1 cellular context compared by ENCODE assay signal in the genomic region with DNA sequence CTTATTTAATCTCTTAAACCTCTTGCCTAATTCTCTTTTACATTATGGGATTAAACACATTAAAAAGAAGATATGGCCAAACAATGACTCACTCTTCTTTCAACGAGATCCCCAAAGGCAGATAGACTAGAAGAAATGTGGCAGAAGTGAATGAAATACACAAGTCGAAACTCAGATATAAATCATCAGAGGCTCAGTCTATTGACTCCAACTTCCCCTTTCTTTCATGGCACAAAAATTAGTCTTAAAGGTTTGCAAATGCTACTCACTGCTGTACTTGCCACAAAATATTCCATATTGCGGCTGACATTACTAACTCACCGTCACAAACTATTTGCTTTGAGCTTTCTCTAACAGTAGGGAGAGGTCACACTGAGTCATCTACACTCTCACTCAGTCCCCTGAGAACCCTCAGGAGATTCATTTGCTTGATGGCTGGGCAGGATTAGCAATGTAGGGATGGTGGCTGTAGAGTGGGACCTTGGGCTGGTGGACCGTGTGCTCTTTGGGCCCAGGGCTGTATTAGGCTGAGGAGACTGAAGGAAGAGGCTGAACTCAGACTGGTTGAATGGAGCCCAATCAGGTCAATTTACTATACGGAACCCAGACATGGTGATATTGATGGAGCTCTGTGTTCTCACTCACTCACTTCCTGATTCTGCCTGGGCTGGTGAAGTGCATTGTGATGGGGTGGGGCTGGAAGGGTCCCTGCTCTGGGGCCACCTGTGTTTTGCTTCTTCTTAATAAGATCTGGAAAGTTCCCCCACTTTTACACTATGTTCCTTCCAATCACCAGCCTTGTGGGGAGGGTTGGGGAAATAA.
TF ChIP-seq lines count a peak whose summit lies in the region.

No MANE protein-coding gene starts in this region.

TF ChIP-seq in GM12878, 131 proteins besides CTCF, POLR2A, EP300 and RAD21 (continued from another document and continues in another):
- TF ChIP-seq, protein P1, sequence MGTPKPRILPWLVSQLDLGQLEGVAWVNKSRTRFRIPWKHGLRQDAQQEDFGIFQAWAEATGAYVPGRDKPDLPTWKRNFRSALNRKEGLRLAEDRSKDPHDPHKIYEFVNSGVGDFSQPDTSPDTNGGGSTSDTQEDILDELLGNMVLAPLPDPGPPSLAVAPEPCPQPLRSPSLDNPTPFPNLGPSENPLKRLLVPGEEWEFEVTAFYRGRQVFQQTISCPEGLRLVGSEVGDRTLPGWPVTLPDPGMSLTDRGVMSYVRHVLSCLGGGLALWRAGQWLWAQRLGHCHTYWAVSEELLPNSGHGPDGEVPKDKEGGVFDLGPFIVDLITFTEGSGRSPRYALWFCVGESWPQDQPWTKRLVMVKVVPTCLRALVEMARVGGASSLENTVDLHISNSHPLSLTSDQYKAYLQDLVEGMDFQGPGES (IDR thresholded peaks at IDR 0.05), result no peak
- TF ChIP-seq RUNX3 (IDR thresholded peaks at IDR 0.05; ENCODE audit: low read length) (peak; percentile 75), GATAD2B (conservative IDR thresholded peaks at IDR 0.05; ENCODE audit: low read depth) (0 out of 2 replicates have a peak, but pooled peaks have one; percentile 24), CREM (IDR thresholded peaks at IDR 0.05; ENCODE audit: low read depth) (peak; percentile 54), MEF2B (IDR thresholded peaks at IDR 0.05; ENCODE audit: partially characterized antibody, poor library complexity, severe bottlenecking) (peak; percentile 77), NR2C1 (IDR thresholded peaks at IDR 0.05) (no peak), TCF7 (IDR thresholded peaks at IDR 0.05; ENCODE audit: borderline replicate concordance) (0 out of 2 replicates have a peak, but pooled peaks have one; percentile 21), ASH2L (IDR thresholded peaks at IDR 0.05; ENCODE audit: borderline replicate concordance, low read depth) (no peak), SP1 (IDR thresholded peaks at IDR 0.05; ENCODE audit: low read depth, low read length) (no peak), SREBF2 (IDR thresholded peaks at IDR 0.05; ENCODE audit: low read length) (no peak), STAT1 (conservative IDR thresholded peaks at IDR 0.05) (no peak), SUPT20H (IDR thresholded peaks at IDR 0.05; ENCODE audit: borderline replicate concordance, control insufficient read depth, low read depth, low read length) (no peak), BHLHE40 (IDR thresholded peaks at IDR 0.05; ENCODE audit: borderline replicate concordance in 1 of 2, low read depth in 2 of 2, low read length in 1 of 2) (peak in 1 of 2 experiments; percentile 44; a peak in 1 of 4 replicates), SRF (IDR thresholded peaks at IDR 0.05; ENCODE audit: low read depth in 2 of 2, low read length in 2 of 2) (no peak), RELA (IDR thresholded peaks at IDR 0.05; ENCODE audit: borderline replicate concordance, partially characterized antibody) (no peak), BCL11A (IDR thresholded peaks at IDR 0.05; ENCODE audit: low read depth, low read length) (no peak), CREB1 (IDR thresholded peaks at IDR 0.05; ENCODE audit: low read depth) (0 out of 2 replicates have a peak, but pooled peaks have one; percentile 56), FOXM1 (IDR thresholded peaks at IDR 0.05; ENCODE audit: low read depth, low read length) (no peak; the same call in 1 of the 2 replicates), POU2F2 (IDR thresholded peaks at IDR 0.05; ENCODE audit: borderline replicate concordance, low read depth, low read length) (0 out of 3 replicates have a peak, but pooled peaks have one; percentile 35), CBFB (IDR thresholded peaks at IDR 0.05; ENCODE audit: low read depth) (0 out of 2 replicates have a peak, but pooled peaks have one; percentile 17), RFX5 (IDR thresholded peaks at IDR 0.05; ENCODE audit: low read depth, low read length) (no peak), PAX8 (IDR thresholded peaks at IDR 0.05) (no peak), LARP7 (IDR thresholded peaks at IDR 0.05) (no peak)
- TF ChIP-seq, protein P2, sequence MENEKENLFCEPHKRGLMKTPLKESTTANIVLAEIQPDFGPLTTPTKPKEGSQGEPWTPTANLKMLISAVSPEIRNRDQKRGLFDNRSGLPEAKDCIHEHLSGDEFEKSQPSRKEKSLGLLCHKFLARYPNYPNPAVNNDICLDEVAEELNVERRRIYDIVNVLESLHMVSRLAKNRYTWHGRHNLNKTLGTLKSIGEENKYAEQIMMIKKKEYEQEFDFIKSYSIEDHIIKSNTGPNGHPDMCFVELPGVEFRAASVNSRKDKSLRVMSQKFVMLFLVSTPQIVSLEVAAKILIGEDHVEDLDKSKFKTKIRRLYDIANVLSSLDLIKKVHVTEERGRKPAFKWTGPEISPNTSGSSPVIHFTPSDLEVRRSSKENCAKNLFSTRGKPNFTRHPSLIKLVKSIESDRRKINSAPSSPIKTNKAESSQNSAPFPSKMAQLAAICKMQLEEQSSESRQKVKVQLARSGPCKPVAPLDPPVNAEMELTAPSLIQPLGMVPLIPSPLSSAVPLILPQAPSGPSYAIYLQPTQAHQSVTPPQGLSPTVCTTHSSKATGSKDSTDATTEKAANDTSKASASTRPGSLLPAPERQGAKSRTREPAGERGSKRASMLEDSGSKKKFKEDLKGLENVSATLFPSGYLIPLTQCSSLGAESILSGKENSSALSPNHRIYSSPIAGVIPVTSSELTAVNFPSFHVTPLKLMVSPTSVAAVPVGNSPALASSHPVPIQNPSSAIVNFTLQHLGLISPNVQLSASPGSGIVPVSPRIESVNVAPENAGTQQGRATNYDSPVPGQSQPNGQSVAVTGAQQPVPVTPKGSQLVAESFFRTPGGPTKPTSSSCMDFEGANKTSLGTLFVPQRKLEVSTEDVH (IDR thresholded peaks at IDR 0.05; ENCODE audit: low read depth, partially characterized antibody), result no peak
- TF ChIP-seq, protein P3, sequence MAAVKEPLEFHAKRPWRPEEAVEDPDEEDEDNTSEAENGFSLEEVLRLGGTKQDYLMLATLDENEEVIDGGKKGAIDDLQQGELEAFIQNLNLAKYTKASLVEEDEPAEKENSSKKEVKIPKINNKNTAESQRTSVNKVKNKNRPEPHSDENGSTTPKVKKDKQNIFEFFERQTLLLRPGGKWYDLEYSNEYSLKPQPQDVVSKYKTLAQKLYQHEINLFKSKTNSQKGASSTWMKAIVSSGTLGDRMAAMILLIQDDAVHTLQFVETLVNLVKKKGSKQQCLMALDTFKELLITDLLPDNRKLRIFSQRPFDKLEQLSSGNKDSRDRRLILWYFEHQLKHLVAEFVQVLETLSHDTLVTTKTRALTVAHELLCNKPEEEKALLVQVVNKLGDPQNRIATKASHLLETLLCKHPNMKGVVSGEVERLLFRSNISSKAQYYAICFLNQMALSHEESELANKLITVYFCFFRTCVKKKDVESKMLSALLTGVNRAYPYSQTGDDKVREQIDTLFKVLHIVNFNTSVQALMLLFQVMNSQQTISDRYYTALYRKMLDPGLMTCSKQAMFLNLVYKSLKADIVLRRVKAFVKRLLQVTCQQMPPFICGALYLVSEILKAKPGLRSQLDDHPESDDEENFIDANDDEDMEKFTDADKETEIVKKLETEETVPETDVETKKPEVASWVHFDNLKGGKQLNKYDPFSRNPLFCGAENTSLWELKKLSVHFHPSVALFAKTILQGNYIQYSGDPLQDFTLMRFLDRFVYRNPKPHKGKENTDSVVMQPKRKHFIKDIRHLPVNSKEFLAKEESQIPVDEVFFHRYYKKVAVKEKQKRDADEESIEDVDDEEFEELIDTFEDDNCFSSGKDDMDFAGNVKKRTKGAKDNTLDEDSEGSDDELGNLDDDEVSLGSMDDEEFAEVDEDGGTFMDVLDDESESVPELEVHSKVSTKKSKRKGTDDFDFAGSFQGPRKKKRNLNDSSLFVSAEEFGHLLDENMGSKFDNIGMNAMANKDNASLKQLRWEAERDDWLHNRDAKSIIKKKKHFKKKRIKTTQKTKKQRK (IDR thresholded peaks at IDR 0.05; ENCODE audit: low read depth, low read length), result no peak
- TF ChIP-seq, protein P4, sequence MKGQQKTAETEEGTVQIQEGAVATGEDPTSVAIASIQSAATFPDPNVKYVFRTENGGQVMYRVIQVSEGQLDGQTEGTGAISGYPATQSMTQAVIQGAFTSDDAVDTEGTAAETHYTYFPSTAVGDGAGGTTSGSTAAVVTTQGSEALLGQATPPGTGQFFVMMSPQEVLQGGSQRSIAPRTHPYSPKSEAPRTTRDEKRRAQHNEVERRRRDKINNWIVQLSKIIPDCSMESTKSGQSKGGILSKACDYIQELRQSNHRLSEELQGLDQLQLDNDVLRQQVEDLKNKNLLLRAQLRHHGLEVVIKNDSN (IDR thresholded peaks at IDR 0.05; ENCODE audit: borderline replicate concordance, extremely low read length, insufficient read depth, low read depth, low read length), result no peak
- TF ChIP-seq, protein P5, sequence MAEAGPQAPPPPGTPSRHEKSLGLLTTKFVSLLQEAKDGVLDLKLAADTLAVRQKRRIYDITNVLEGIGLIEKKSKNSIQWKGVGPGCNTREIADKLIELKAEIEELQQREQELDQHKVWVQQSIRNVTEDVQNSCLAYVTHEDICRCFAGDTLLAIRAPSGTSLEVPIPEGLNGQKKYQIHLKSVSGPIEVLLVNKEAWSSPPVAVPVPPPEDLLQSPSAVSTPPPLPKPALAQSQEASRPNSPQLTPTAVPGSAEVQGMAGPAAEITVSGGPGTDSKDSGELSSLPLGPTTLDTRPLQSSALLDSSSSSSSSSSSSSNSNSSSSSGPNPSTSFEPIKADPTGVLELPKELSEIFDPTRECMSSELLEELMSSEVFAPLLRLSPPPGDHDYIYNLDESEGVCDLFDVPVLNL (IDR thresholded peaks at IDR 0.05; ENCODE audit: low read depth, low read length), result no peak
- TF ChIP-seq, protein P6, sequence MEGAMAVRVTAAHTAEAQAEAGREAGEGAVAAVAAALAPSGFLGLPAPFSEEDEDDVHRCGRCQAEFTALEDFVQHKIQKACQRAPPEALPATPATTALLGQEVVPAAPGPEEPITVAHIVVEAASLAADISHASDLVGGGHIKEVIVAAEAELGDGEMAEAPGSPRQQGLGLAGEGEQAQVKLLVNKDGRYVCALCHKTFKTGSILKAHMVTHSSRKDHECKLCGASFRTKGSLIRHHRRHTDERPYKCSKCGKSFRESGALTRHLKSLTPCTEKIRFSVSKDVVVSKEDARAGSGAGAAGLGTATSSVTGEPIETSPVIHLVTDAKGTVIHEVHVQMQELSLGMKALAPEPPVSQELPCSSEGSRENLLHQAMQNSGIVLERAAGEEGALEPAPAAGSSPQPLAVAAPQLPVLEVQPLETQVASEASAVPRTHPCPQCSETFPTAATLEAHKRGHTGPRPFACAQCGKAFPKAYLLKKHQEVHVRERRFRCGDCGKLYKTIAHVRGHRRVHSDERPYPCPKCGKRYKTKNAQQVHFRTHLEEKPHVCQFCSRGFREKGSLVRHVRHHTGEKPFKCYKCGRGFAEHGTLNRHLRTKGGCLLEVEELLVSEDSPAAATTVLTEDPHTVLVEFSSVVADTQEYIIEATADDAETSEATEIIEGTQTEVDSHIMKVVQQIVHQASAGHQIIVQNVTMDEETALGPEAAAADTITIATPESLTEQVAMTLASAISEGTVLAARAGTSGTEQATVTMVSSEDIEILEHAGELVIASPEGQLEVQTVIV (IDR thresholded peaks at IDR 0.05; ENCODE audit: borderline replicate concordance, partially characterized antibody), result no peak
- TF ChIP-seq, protein P7, sequence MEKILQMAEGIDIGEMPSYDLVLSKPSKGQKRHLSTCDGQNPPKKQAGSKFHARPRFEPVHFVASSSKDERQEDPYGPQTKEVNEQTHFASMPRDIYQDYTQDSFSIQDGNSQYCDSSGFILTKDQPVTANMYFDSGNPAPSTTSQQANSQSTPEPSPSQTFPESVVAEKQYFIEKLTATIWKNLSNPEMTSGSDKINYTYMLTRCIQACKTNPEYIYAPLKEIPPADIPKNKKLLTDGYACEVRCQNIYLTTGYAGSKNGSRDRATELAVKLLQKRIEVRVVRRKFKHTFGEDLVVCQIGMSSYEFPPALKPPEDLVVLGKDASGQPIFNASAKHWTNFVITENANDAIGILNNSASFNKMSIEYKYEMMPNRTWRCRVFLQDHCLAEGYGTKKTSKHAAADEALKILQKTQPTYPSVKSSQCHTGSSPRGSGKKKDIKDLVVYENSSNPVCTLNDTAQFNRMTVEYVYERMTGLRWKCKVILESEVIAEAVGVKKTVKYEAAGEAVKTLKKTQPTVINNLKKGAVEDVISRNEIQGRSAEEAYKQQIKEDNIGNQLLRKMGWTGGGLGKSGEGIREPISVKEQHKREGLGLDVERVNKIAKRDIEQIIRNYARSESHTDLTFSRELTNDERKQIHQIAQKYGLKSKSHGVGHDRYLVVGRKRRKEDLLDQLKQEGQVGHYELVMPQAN (conservative IDR thresholded peaks at IDR 0.05), result no peak
- TF ChIP-seq, protein P8, sequence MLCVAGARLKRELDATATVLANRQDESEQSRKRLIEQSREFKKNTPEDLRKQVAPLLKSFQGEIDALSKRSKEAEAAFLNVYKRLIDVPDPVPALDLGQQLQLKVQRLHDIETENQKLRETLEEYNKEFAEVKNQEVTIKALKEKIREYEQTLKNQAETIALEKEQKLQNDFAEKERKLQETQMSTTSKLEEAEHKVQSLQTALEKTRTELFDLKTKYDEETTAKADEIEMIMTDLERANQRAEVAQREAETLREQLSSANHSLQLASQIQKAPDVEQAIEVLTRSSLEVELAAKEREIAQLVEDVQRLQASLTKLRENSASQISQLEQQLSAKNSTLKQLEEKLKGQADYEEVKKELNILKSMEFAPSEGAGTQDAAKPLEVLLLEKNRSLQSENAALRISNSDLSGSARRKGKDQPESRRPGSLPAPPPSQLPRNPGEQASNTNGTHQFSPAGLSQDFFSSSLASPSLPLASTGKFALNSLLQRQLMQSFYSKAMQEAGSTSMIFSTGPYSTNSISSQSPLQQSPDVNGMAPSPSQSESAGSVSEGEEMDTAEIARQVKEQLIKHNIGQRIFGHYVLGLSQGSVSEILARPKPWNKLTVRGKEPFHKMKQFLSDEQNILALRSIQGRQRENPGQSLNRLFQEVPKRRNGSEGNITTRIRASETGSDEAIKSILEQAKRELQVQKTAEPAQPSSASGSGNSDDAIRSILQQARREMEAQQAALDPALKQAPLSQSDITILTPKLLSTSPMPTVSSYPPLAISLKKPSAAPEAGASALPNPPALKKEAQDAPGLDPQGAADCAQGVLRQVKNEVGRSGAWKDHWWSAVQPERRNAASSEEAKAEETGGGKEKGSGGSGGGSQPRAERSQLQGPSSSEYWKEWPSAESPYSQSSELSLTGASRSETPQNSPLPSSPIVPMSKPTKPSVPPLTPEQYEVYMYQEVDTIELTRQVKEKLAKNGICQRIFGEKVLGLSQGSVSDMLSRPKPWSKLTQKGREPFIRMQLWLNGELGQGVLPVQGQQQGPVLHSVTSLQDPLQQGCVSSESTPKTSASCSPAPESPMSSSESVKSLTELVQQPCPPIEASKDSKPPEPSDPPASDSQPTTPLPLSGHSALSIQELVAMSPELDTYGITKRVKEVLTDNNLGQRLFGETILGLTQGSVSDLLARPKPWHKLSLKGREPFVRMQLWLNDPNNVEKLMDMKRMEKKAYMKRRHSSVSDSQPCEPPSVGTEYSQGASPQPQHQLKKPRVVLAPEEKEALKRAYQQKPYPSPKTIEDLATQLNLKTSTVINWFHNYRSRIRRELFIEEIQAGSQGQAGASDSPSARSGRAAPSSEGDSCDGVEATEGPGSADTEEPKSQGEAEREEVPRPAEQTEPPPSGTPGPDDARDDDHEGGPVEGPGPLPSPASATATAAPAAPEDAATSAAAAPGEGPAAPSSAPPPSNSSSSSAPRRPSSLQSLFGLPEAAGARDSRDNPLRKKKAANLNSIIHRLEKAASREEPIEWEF (IDR thresholded peaks at IDR 0.05; ENCODE audit: insufficient replicate concordance, low read depth, low read length), result no peak
- TF ChIP-seq, protein P9, sequence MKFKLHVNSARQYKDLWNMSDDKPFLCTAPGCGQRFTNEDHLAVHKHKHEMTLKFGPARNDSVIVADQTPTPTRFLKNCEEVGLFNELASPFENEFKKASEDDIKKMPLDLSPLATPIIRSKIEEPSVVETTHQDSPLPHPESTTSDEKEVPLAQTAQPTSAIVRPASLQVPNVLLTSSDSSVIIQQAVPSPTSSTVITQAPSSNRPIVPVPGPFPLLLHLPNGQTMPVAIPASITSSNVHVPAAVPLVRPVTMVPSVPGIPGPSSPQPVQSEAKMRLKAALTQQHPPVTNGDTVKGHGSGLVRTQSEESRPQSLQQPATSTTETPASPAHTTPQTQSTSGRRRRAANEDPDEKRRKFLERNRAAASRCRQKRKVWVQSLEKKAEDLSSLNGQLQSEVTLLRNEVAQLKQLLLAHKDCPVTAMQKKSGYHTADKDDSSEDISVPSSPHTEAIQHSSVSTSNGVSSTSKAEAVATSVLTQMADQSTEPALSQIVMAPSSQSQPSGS (IDR thresholded peaks at IDR 0.05; ENCODE audit: low read length), result peak; percentile 73
